ENCODE assay signal across 1 cellular context in genomic region chr19:4733755-4734345, GRCh38.
TF ChIP-seq lines count a peak whose summit lies in the region.

No MANE protein-coding gene starts in this region.

TF ChIP-seq in HEK293, 187 proteins besides CTCF, POLR2A, EP300 and RAD21:
- TF ChIP-seq ZEB2 (tag by site-specific recombination; IDR thresholded peaks at IDR 0.05) (no peak), PRDM1 (tag by site-specific recombination; IDR thresholded peaks at IDR 0.05) (peak; percentile 100), ZBTB1 (tag by site-specific recombination; IDR thresholded peaks at IDR 0.05) (no peak), SP3 (tag by site-specific recombination; IDR thresholded peaks at IDR 0.05) (no peak), ZBTB11 (tag by site-specific recombination; conservative IDR thresholded peaks at IDR 0.05; ENCODE audit: low read depth) (no peak), ZNF155 (tag by site-specific recombination; IDR thresholded peaks at IDR 0.05) (no peak), ZFP69B (tag by site-specific recombination; IDR thresholded peaks at IDR 0.05) (peak; percentile 75), BCL11A (tag by site-specific recombination; IDR thresholded peaks at IDR 0.05; ENCODE audit: low read depth) (no peak), FEZF1 (tag by site-specific recombination; IDR thresholded peaks at IDR 0.05) (no peak), ZNF639 (tag by site-specific recombination; IDR thresholded peaks at IDR 0.05) (no peak), HOXD13 (CRISPR knock-in tag; IDR thresholded peaks at IDR 0.05; ENCODE audit: borderline replicate concordance) (no peak), ZNF18 (tag by site-specific recombination; IDR thresholded peaks at IDR 0.05) (no peak), ZNF221 (tag by site-specific recombination; IDR thresholded peaks at IDR 0.05; ENCODE audit: borderline replicate concordance) (no peak), MZF1 (tag by site-specific recombination; IDR thresholded peaks at IDR 0.05; ENCODE audit: borderline replicate concordance) (no peak), MEIS1 (CRISPR knock-in tag; IDR thresholded peaks at IDR 0.05; ENCODE audit: borderline replicate concordance) (no peak), ZNF214 (tag by site-specific recombination; IDR thresholded peaks at IDR 0.05; ENCODE audit: borderline replicate concordance) (no peak), OSR2 (tag by site-specific recombination; IDR thresholded peaks at IDR 0.05) (no peak), ZNF707 (tag by site-specific recombination; IDR thresholded peaks at IDR 0.05) (no peak), TCF7L2 (IDR thresholded peaks at IDR 0.05; ENCODE audit: borderline replicate concordance, low read depth, low read length) (no peak), ZNF701 (tag by site-specific recombination; IDR thresholded peaks at IDR 0.05) (no peak), ZNF366 (tag by site-specific recombination; conservative IDR thresholded peaks at IDR 0.05) (peak; percentile 97), KLF17 (tag by site-specific recombination; IDR thresholded peaks at IDR 0.05) (no peak), ZNF785 (tag by site-specific recombination; IDR thresholded peaks at IDR 0.05) (no peak), ZNF596 (tag by site-specific recombination; IDR thresholded peaks at IDR 0.05) (peak; percentile 78)
TF ChIP-seq in HEK293: peak in this region for 4.
